ENCODE assay signal across 26 cellular contexts in the genomic region with DNA sequence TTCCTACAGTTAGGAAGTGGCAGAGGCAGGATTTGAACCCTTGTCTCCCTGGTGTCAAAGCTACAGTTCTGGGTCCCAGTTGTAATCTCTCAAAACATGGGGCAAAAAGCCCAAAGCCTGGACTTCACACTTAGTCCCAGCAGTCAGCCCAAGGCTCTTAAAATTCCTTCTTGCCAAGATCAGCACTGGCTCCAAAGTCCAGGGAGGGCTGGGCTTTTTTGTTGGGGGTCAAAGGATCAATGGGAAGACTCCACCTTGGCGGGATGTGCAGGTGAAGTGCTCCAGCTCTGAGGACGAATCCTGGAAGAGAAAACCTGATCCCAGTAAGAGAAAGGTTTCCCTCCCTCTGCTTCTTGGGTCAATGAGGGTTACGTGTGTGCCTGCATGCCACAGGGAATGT.
"Had no signal": no experiment of that assay in that cellular context is flagged by ENCODE, and none has a peak within 500 bp of the region (broad histone marks: within the 10 kb centered on the region; RNA-seq: fewer than 3 reads in every experiment).

No MANE protein-coding gene starts in this region.

- H3K36me3 ChIP-seq: MG63, SJCRH30 had no signal

- H3K4me1 ChIP-seq: SJCRH30 had no signal

- H3K27me3 Mint-ChIP-seq: activated CD4-positive, alpha-beta memory T cell treated with anti-CD3 and anti-CD28 coated beads for 36 hours; activated CD4-positive, alpha-beta T cell treated with anti-CD3 and anti-CD28 coated beads, Interleukin-2, amount 10 ng/mL, durations not matched to agents 7 days and 5 days had no signal

- H3K27me3 ChIP-seq: MG63, SJCRH30 had no signal

- ATAC-seq: activated T-cell treated with anti-CD3 and anti-CD28 coated beads, Interleukin-2, amount 50 U/mL, for 4 hours; Panc1 had no signal

- H3K9me3 ChIP-seq: MG63, SJCRH30, SK-N-SH had no signal

- H3K27ac ChIP-seq: KMS-11, RWPE1, SJCRH30, VCaP had no signal

- DNase-seq: activated CD4-positive, alpha-beta memory T cell treated with anti-CD3 and anti-CD28 coated beads for 36 hours; activated CD4-positive, alpha-beta T cell treated with anti-CD3 and anti-CD28 coated beads, Interleukin-2, amount 10 ng/mL, durations not matched to agents 7 days and 5 days; activated CD4-positive, CD25-positive, alpha-beta regulatory T cell; activated CD8-positive, alpha-beta memory T cell treated with anti-CD3 and anti-CD28 coated beads for 24 hours; activated effector memory CD4-positive, alpha-beta T cell treated with anti-CD3 and anti-CD28 coated beads, Interleukin-2, amount 50 U/mL, for 16 hours; activated naive CD4-positive, alpha-beta T cell treated with Interleukin-2 at 50 U/mL for 16 hours; activated T-cell treated with anti-CD3 and anti-CD28 coated beads, Interleukin-2, amount 50 U/mL, for 4 hours; amygdala; MG63; NCI-H1105; NCI-H1436; NCI-H1694 treated with DMSO at 0.1 percent for 48 hours; NCI-H2081 treated with DMSO at 0.1 percent for 48 hours; NCI-H526 treated with DMSO at 0.1 percent for 48 hours; NCI-H82; OCI-M1; Right ventricle myocardium superior; SJCRH30; SK-N-SH; T-helper 1 cell had no signal

- H3K9me3 Mint-ChIP-seq: activated CD4-positive, alpha-beta T cell treated with anti-CD3 and anti-CD28 coated beads, Interleukin-2, amount 10 ng/mL, durations not matched to agents 7 days and 5 days; activated T-cell treated with anti-CD3 and anti-CD28 coated beads, Interleukin-2, amount 50 U/mL, for 4 hours had no signal

- H3K27ac Mint-ChIP-seq: activated CD4-positive, alpha-beta memory T cell treated with anti-CD3 and anti-CD28 coated beads for 36 hours; activated CD4-positive, alpha-beta T cell treated with anti-CD3 and anti-CD28 coated beads, Interleukin-2, amount 10 ng/mL, durations not matched to agents 7 days and 5 days; activated naive CD8-positive, alpha-beta T cell; brain had no signal

- H3K4me3 ChIP-seq: MG63, SJCRH30 had no signal

- H3K4me3 Mint-ChIP-seq: activated CD4-positive, alpha-beta memory T cell treated with anti-CD3 and anti-CD28 coated beads for 36 hours; activated CD4-positive, alpha-beta T cell treated with anti-CD3 and anti-CD28 coated beads, Interleukin-2, amount 10 ng/mL, durations not matched to agents 7 days and 5 days; activated naive CD8-positive, alpha-beta T cell; activated T-cell treated with anti-CD3 and anti-CD28 coated beads, Interleukin-2, amount 50 U/mL, for 4 hours; brain had no signal

- H3K9ac ChIP-seq: KMS-11, SK-N-SH had no signal

- H3K36me3 Mint-ChIP-seq: activated CD4-positive, alpha-beta memory T cell treated with anti-CD3 and anti-CD28 coated beads for 36 hours; activated naive CD8-positive, alpha-beta T cell; brain had no signal

- H3K4me1 Mint-ChIP-seq: activated CD4-positive, alpha-beta T cell treated with anti-CD3 and anti-CD28 coated beads, Interleukin-2, amount 10 ng/mL, durations not matched to agents 7 days and 5 days; brain had no signal
